8 cellular contexts compared by ENCODE assay signal in genomic region chr3:172138031-172138538, GRCh38.
DNase-seq lines count a peak whose midpoint lies in the region; ATAC-seq and TF ChIP-seq lines count a peak whose summit lies in the region.

No MANE protein-coding gene starts in this region.

- no peak overlapping the region for H3K56ac ChIP-seq in H9 (ENCODE audit: insufficient read length, low read depth, low read length)

- no peaks in the 10 kb centered on the region for H4K20me1 ChIP-seq in H9 (ENCODE audit: control insufficient read depth, insufficient read depth, insufficient read length)

- H3T11ph ChIP-seq in H9 (ENCODE audit: low read length): no peak overlapping the region

- no peak overlapping the region for H4K91ac ChIP-seq in H9 (ENCODE audit: insufficient read length, low read depth, low read length)

- H3K23ac ChIP-seq in H9 (ENCODE audit: insufficient read length, low read depth, low read length): no peak overlapping the region

- H3K14ac ChIP-seq in H9 (ENCODE audit: insufficient read depth, low read length): no peak overlapping the region

- no peak overlapping the region for H2BK12ac ChIP-seq in H9 (ENCODE audit: insufficient read length, low read depth, low read length)

- H3K4me3 ChIP-seq in cardiac muscle cell: no peak overlapping the region

- POLR2A ChIA-PET in WTC11 (lab: Charles Lee): interaction anchor here (0.6 kb wide), 1 partner anchor 717 kb away, joined by 4 read pairs; no protein-coding TSS in a partner anchor

- no peaks in the 10 kb centered on the region for H3K23me2 ChIP-seq in H9 (ENCODE audit: insufficient read length, low read depth, low read length, poor library complexity, severe bottlenecking)

- H2BK5ac ChIP-seq in H9 (ENCODE audit: insufficient read length, low read length): no peak overlapping the region

- no peak overlapping the region for H3K4ac ChIP-seq in H9 (ENCODE audit: low read depth, low read length)

- TF ChIP-seq CTCF in H9 (conservative IDR thresholded peaks at IDR 0.05) (no peak), WTC11 (IDR thresholded peaks at IDR 0.05) (no peak), cardiac muscle cell (IDR thresholded peaks at IDR 0.05; ENCODE audit: low read depth, low read length) (no peak)

- no peak overlapping the region for H2BK15ac ChIP-seq in H9 (ENCODE audit: low read depth, low read length)

- no peak overlapping the region for H2BK20ac ChIP-seq in H9 (ENCODE audit: low read depth, low read length, poor library complexity, severe bottlenecking)

- H3K9me3 Mint-ChIP-seq in H9 (no peaks in the 10 kb centered on the region), WTC11 (peaks cover 3% of the 10 kb centered on the region)
- H3K9me3 Mint-ChIP-seq in stimulated activated naive B cell treated with anti-CD40 and anti-IgM and Interleukin-4, amounts not matched to agents 10 μg/mL and 1 μg/mL and 100 μg/mL, for 72 hours: no peaks in the 10 kb centered on the region

- H3K27ac ChIP-seq in H9 (ENCODE audit: insufficient read length, low read depth, low read length): peak overlapping the region; percentile 62
- peak overlapping the region; percentile 46 for H3K27ac ChIP-seq in cardiac muscle cell

- no peak overlapping the region for H4K5ac ChIP-seq in H9 (ENCODE audit: insufficient read length, low read depth, low read length)

- no peaks in the 10 kb centered on the region for H3K27me3 ChIP-seq in H9 (ENCODE audit: insufficient read depth, low read length)
- no peaks in the 10 kb centered on the region for H3K27me3 ChIP-seq in cardiac muscle cell

- intact Hi-C loops in sciatic nerve (cut with DNase I): no loop called here

- H2AFZ ChIP-seq in H9 (ENCODE audit: low read length): no peak overlapping the region

- H3K36me3 Mint-ChIP-seq in H9 (ENCODE audit: insufficient read depth in 1 of 3, low read depth in 3 of 3) (peaks cover 8 to 13% (median 13%) of the 10 kb centered on the region in 3 experiments; a peak in 6 of 7 replicates), WTC11 (peaks cover 11% of the 10 kb centered on the region; the same call in 1 of the 2 replicates)
- peaks cover 3 to 21% of the 10 kb centered on the region in 2 donors for H3K36me3 Mint-ChIP-seq in stimulated activated naive B cell treated with anti-CD40 and anti-IgM and Interleukin-4, amounts not matched to agents 10 μg/mL and 1 μg/mL and 100 μg/mL, for 72 hours

- ATAC-seq in WTC11 (no peak), sciatic nerve (peak; percentile 14), HG03439 (IDR thresholded peaks at IDR 0.05; ENCODE audit: unreplicated experiment) (no peak)
- no peak for ATAC-seq in stimulated activated naive B cell treated with anti-CD40 and anti-IgM and Interleukin-4, amounts not matched to agents 10 μg/mL and 1 μg/mL and 100 μg/mL, for 72 hours (replicated peaks)

- peak overlapping the region; percentile 96 for H2AK5ac ChIP-seq in H9 (ENCODE audit: insufficient read length, low read length)

- H3K4me1 ChIP-seq in H9 (ENCODE audit: insufficient read depth, low read length): peaks cover 36% of the 10 kb centered on the region
- peaks cover 50% of the 10 kb centered on the region for H3K4me1 ChIP-seq in cardiac muscle cell (ENCODE audit: low read depth)

- no CpG with 5 or more reads among the region's 3 CpGs for WGBS in H9 (ENCODE audit: extremely low coverage, insufficient read length, low lambda C conversion rate)

- peaks cover 87 to 88% of the 10 kb centered on the region in 2 experiments for H3K4me1 Mint-ChIP-seq in H9
- H3K4me1 Mint-ChIP-seq in WTC11: peaks cover 92% of the 10 kb centered on the region
- peaks cover 18 to 34% of the 10 kb centered on the region in 2 donors for H3K4me1 Mint-ChIP-seq in stimulated activated naive B cell treated with anti-CD40 and anti-IgM and Interleukin-4, amounts not matched to agents 10 μg/mL and 1 μg/mL and 100 μg/mL, for 72 hours

- no peak overlapping the region for H3K4me3 Mint-ChIP-seq in H9
- H3K4me3 Mint-ChIP-seq in WTC11: no peak overlapping the region
- no peak overlapping the region for H3K4me3 Mint-ChIP-seq in stimulated activated naive B cell treated with anti-CD40 and anti-IgM and Interleukin-4, amounts not matched to agents 10 μg/mL and 1 μg/mL and 100 μg/mL, for 72 hours

- H3K9ac ChIP-seq in H9 (ENCODE audit: extremely low read depth, insufficient read length, low read length): peak overlapping the region; percentile 1

- no peaks in the 10 kb centered on the region for H3K79me1 ChIP-seq in H9 (ENCODE audit: insufficient read depth, low read depth, low read length, poor library complexity, severe bottlenecking)

- H2BK120ac ChIP-seq in H9 (ENCODE audit: low read depth, low read length, poor library complexity, severe bottlenecking): no peak overlapping the region

- no peak overlapping the region for H3K18ac ChIP-seq in H9 (ENCODE audit: insufficient read length, low read depth, low read length)

- H3K4me2 ChIP-seq in H9 (ENCODE audit: insufficient read depth, insufficient read length, low read length): peak overlapping the region; percentile 4

- no peak overlapping the region for H4K8ac ChIP-seq in H9 (replicated peaks; ENCODE audit: insufficient read length, low read depth, low read length)

- no peak for DNase-seq in H9
- no peak for DNase-seq in WTC11 (ENCODE audit: low spot score)
- peak in 1 of 2 donors; percentile 70 for DNase-seq in cardiac muscle cell (ENCODE audit: low read depth in 1 of 2, low spot score in 1 of 2)
- DNase-seq in sciatic nerve (ENCODE audit: low spot score): no peak
- no peak for DNase-seq in hypothalamus (lab: John Stamatoyannopoulos, UW)
- DNase-seq in NCI-H345 (lab: John Stamatoyannopoulos, UW): no peak
- no peak for DNase-seq in stimulated activated naive B cell treated with anti-CD40 and anti-IgM and Interleukin-4, amounts not matched to agents 10 μg/mL and 1 μg/mL and 100 μg/mL, for 72 hours

- CTCF ChIA-PET in WTC11 (lab: Charles Lee): interaction anchor here (0.6 kb wide), 1 partner anchor 43 kb away, joined by 3 read pairs; no protein-coding TSS in a partner anchor

- no peaks in the 10 kb centered on the region for H3K36me3 ChIP-seq in cardiac muscle cell

- H3K79me2 ChIP-seq in H9 (ENCODE audit: insufficient read depth, low read length): no peaks in the 10 kb centered on the region

- peak overlapping the region; percentile 62 to 93 (median 76) for H3K27ac Mint-ChIP-seq in H9
- H3K27ac Mint-ChIP-seq in WTC11: peak overlapping the region; percentile 70
- H3K27ac Mint-ChIP-seq in stimulated activated naive B cell treated with anti-CD40 and anti-IgM and Interleukin-4, amounts not matched to agents 10 μg/mL and 1 μg/mL and 100 μg/mL, for 72 hours: no peak overlapping the region

- H3K9me3 ChIP-seq in H9 (ENCODE audit: control insufficient read depth, low read depth, low read length): no peaks in the 10 kb centered on the region
- no peaks in the 10 kb centered on the region for H3K9me3 ChIP-seq in cardiac muscle cell (ENCODE audit: low read depth)

- no peaks in the 10 kb centered on the region for H3K27me3 Mint-ChIP-seq in H9 (ENCODE audit: low read depth)
- no peaks in the 10 kb centered on the region for H3K27me3 Mint-ChIP-seq in WTC11 (ENCODE audit: low read depth)
- H3K27me3 Mint-ChIP-seq in stimulated activated naive B cell treated with anti-CD40 and anti-IgM and Interleukin-4, amounts not matched to agents 10 μg/mL and 1 μg/mL and 100 μg/mL, for 72 hours: peaks cover 5 to 15% of the 10 kb centered on the region in 2 donors

TF ChIP-seq in WTC11, 78 proteins besides CTCF, POLR2A, EP300 and RAD21 (continues in another document):
- TF ChIP-seq SMAD4 (CRISPR knock-in tag; IDR thresholded peaks at IDR 0.05) (no peak), MXD4 (CRISPR knock-in tag; IDR thresholded peaks at IDR 0.05; ENCODE audit: borderline replicate concordance) (no peak), JAZF1 (CRISPR knock-in tag; IDR thresholded peaks at IDR 0.05) (no peak), RELA (CRISPR knock-in tag; IDR thresholded peaks at IDR 0.05; ENCODE audit: borderline replicate concordance) (no peak), ZNF317 (CRISPR knock-in tag; IDR thresholded peaks at IDR 0.05; ENCODE audit: borderline replicate concordance, low read depth) (no peak), FOXP1 (CRISPR knock-in tag; IDR thresholded peaks at IDR 0.05; ENCODE audit: borderline replicate concordance) (no peak), PRRX2 (CRISPR knock-in tag; IDR thresholded peaks at IDR 0.05) (no peak), ZNF263 (CRISPR knock-in tag; IDR thresholded peaks at IDR 0.05; ENCODE audit: low read depth) (no peak), USF2 (CRISPR knock-in tag; IDR thresholded peaks at IDR 0.05) (no peak), FOXJ3 (CRISPR knock-in tag; IDR thresholded peaks at IDR 0.05; ENCODE audit: borderline replicate concordance) (no peak), NFE2L1 (CRISPR knock-in tag; IDR thresholded peaks at IDR 0.05) (no peak)
- TF ChIP-seq, protein P1, sequence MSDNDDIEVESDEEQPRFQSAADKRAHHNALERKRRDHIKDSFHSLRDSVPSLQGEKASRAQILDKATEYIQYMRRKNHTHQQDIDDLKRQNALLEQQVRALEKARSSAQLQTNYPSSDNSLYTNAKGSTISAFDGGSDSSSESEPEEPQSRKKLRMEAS (CRISPR knock-in tag; IDR thresholded peaks at IDR 0.05): no peak
- TF ChIP-seq, protein P2, sequence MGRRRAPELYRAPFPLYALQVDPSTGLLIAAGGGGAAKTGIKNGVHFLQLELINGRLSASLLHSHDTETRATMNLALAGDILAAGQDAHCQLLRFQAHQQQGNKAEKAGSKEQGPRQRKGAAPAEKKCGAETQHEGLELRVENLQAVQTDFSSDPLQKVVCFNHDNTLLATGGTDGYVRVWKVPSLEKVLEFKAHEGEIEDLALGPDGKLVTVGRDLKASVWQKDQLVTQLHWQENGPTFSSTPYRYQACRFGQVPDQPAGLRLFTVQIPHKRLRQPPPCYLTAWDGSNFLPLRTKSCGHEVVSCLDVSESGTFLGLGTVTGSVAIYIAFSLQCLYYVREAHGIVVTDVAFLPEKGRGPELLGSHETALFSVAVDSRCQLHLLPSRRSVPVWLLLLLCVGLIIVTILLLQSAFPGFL (CRISPR knock-in tag; IDR thresholded peaks at IDR 0.05; ENCODE audit: borderline replicate concordance): no peak
